In the genomic region with DNA sequence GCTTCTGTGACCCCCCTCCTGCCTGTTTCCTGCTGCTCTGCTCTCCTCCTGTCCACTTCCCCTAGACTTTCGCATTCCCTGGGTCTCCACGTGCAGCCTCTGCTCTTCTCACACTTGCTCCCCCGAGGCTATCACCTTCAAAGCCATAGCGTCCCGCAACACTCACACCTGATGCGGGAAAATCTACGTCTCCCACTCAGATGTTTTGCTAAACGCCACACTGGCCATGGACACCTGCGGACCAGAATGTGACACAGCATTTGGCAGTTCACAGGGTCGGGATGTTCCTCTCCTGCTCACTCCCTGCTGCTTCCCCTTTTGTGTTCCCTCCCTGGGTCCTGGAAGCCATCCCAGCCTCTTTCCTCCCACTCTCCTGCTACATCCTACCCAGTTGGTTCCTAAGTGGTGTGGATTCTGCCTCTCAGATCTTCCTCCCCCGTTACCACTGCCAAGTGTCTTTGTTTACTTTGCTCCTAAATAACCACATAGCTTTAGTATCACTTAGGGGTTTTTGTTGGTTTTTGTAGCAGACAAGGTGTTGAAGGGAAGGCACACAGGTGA, we compare ENCODE assay signal across 19 cellular contexts.
"Had no signal": no experiment of that assay in that cellular context is flagged by ENCODE, and none has a peak within 500 bp of the region (broad histone marks: within the 10 kb centered on the region; RNA-seq: fewer than 3 reads in every experiment).

No MANE protein-coding gene starts in this region.

- DNase-seq: activated CD4-positive, alpha-beta T cell treated with anti-CD3 and anti-CD28 coated beads, Interleukin-2, amount 50 U/mL, for 1 hour; activated CD4-positive, CD25-positive, alpha-beta regulatory T cell; activated gamma-delta T cell; activated T-cell treated with anti-CD3 and anti-CD28 coated beads, Interleukin-2, amount 50 U/mL, for 48 hours; amygdala; esophagus squamous epithelium; foreskin fibroblast; immature natural killer cell; left cardiac atrium; lower lobe of right lung; naive thymus-derived CD4-positive, alpha-beta T cell; retina; stimulated activated CD4-positive, alpha-beta T cell treated with anti-CD3 and anti-CD28 coated beads, Interleukin-15, amount 100 ng/mL, for 24 hours; stimulated activated CD4-positive, alpha-beta T cell treated with anti-CD3 and anti-CD28 coated beads, Interleukin-4, amount 100 ng/mL, for 4 hours; thyroid gland; uterus had no signal

- H3K4me3 ChIP-seq: dorsolateral prefrontal cortex, esophagus squamous epithelium, lower lobe of right lung, thyroid gland, uterus had no signal

- H3K4me1 Mint-ChIP-seq: brain, immature natural killer cell had no signal

- H3K9me3 ChIP-seq: esophagus squamous epithelium, lower lobe of right lung, thyroid gland, uterus had no signal

- H3K4me1 ChIP-seq: esophagus squamous epithelium, lower lobe of right lung, thyroid gland, uterus had no signal

- H3K4me3 Mint-ChIP-seq: activated naive CD8-positive, alpha-beta T cell; brain; immature natural killer cell; naive thymus-derived CD4-positive, alpha-beta T cell had no signal

- ATAC-seq: left cardiac atrium; lower lobe of right lung; naive thymus-derived CD4-positive, alpha-beta T cell had no signal

- H3K27ac Mint-ChIP-seq: activated naive CD8-positive, alpha-beta T cell; brain; immature natural killer cell had no signal

- H3K36me3 ChIP-seq: esophagus squamous epithelium, lower lobe of right lung, thyroid gland, uterus had no signal

- H3K27ac ChIP-seq: esophagus squamous epithelium, lower lobe of right lung, thyroid gland, uterus had no signal

- H3K27me3 Mint-ChIP-seq: activated naive CD8-positive, alpha-beta T cell; brain had no signal
